In genomic region chr4:140252742-140253555, GRCh38 we compare ENCODE assay signal across 8 cellular contexts.
A peak's percentile ranks its signal among the peaks of the same experiment; 100 is the strongest.
DNase-seq lines count a peak whose midpoint lies in the region; ATAC-seq and TF ChIP-seq lines count a peak whose summit lies in the region.

No MANE protein-coding gene starts in this region.

- no peaks in the 10 kb centered on the region for H4K20me1 ChIP-seq in DOHH2 (ENCODE audit: control insufficient read depth, insufficient read depth, low read depth, low read length)

- TF ChIP-seq CTCF in DOHH2 (IDR thresholded peaks at IDR 0.05; ENCODE audit: low read depth, low read length, poor library complexity, severe bottlenecking) (peak; percentile 90), brain microvascular endothelial cell (IDR thresholded peaks at IDR 0.05; ENCODE audit: low read depth, low read length, missing control alignments) (peak; percentile 80), sigmoid colon (IDR thresholded peaks at IDR 0.05) (peak; percentile 51 to 98 (median 68))

- no peaks in the 10 kb centered on the region for H3K9me2 ChIP-seq in DOHH2 (replicated peaks; ENCODE audit: control insufficient read depth, low read length)

- H3K9me3 ChIP-seq in DOHH2 (ENCODE audit: control insufficient read depth, insufficient read depth, low read length) = no peaks in the 10 kb centered on the region
- H3K9me3 ChIP-seq in iPS-15b (ENCODE audit: control insufficient read depth, insufficient read depth, low read length) = no peaks in the 10 kb centered on the region
- H3K9me3 ChIP-seq in sigmoid colon = no peaks in the 10 kb centered on the region

- H3K4me2 ChIP-seq in DOHH2 (ENCODE audit: low read length) = peak overlapping the region; percentile 76

- peaks cover 67% of the 10 kb centered on the region for H3K4me1 ChIP-seq in DOHH2 (ENCODE audit: control insufficient read depth, low read length)
- peaks cover 18% of the 10 kb centered on the region for H3K4me1 ChIP-seq in iPS-15b (ENCODE audit: control insufficient read depth, insufficient read depth, low read length)
- peaks cover 0 to 50% (median 46%) of the 10 kb centered on the region in 4 donors for H3K4me1 ChIP-seq in sigmoid colon

- no peaks in the 10 kb centered on the region for H3K79me2 ChIP-seq in DOHH2 (ENCODE audit: control insufficient read depth, low read length)

- CTCF ChIA-PET in HEK293T (lab: Yijun Ruan, JAX) = interaction anchor here (0.5 to 2.3 kb wide), 25 partner anchors 9 to 647 kb away, joined by 3 to 13 read pairs (median 4); partner anchors contain the start of gene MAML3

- H3K27ac ChIP-seq in DOHH2 (ENCODE audit: low read depth, low read length) = no peak overlapping the region
- H3K27ac ChIP-seq in brain microvascular endothelial cell = peak overlapping the region; percentile 71
- H3K27ac ChIP-seq in sigmoid colon = peak overlapping the region; percentile 88 to 93 (median 92)

- DNase-seq in HEK293T (ENCODE audit: extremely low spot score) = peak; percentile 91
- peak; percentile 38 for DNase-seq in NCI-H1694 (lab: John Stamatoyannopoulos, UW)
- DNase-seq in UCSD-AML1 (lab: John Stamatoyannopoulos, UW; ENCODE audit: unreplicated experiment) = peak; percentile 78
- peak; percentile 38 for DNase-seq in brain microvascular endothelial cell
- peak; percentile 85 for DNase-seq in sigmoid colon

- peaks cover 3% of the 10 kb centered on the region; the same call in 1 of the 2 replicates for H3F3A ChIP-seq in DOHH2 (ENCODE audit: control insufficient read depth, insufficient read depth)

- WGBS in sigmoid colon, 2 donors = 0 to 1% methylated on average over 72 of the region's 72 CpGs

- TF ChIP-seq EP300 in sigmoid colon (IDR thresholded peaks at IDR 0.05) = no peak

- H3K4me3 ChIP-seq in DOHH2 (ENCODE audit: low read length) (peak overlapping the region; percentile 71), brain microvascular endothelial cell (ENCODE audit: low read depth, low read length) (peak overlapping the region; percentile 57), iPS-15b (ENCODE audit: low read depth, low read length) (peak overlapping the region; percentile 52), sigmoid colon (peak overlapping the region; percentile 38 to 66 (median 64))

- H3K27me3 ChIP-seq in DOHH2 (ENCODE audit: control insufficient read depth, low read length) = peaks cover 7% of the 10 kb centered on the region
- H3K27me3 ChIP-seq in brain microvascular endothelial cell (replicated peaks) = no peaks in the 10 kb centered on the region
- peaks cover 19% of the 10 kb centered on the region for H3K27me3 ChIP-seq in iPS-15b (ENCODE audit: control insufficient read depth, insufficient read depth, low read length)
- no peaks in the 10 kb centered on the region for H3K27me3 ChIP-seq in sigmoid colon

- H3K9ac ChIP-seq in iPS-15b (ENCODE audit: low read depth, low read length) = peak overlapping the region; percentile 75

- ATAC-seq in HG03469 (IDR thresholded peaks at IDR 0.05; ENCODE audit: unreplicated experiment) = no peak

- no peak for TF ChIP-seq POLR2A in sigmoid colon (IDR thresholded peaks at IDR 0.05)

- intact Hi-C loops in sigmoid colon (cut with DNase I) = loop anchor here (1.0 to 5.0 kb wide), 7 partner anchors 54 to 596 kb away; partner anchors contain the start of gene MAML3

- H3K36me3 ChIP-seq in DOHH2 (ENCODE audit: control insufficient read depth, low read length) (no peaks in the 10 kb centered on the region), brain microvascular endothelial cell (replicated peaks) (no peaks in the 10 kb centered on the region), iPS-15b (ENCODE audit: control insufficient read depth, insufficient read depth, low read length) (no peaks in the 10 kb centered on the region), sigmoid colon (no peaks in the 10 kb centered on the region)

- POLR2A ChIA-PET in HEK293T (lab: Yijun Ruan, JAX) = interaction anchor here (0.6 to 2.6 kb wide), 11 partner anchors 17 to 292 kb away, joined by 3 to 16 read pairs (median 4); partner anchors contain the start of gene MAML3

- in situ Hi-C loops in brain microvascular endothelial cell (cut with HindIII; ENCODE audit: low pct_ligation_motif_present, low sequenced_read_pairs) = no loop called here

TF ChIP-seq in HEK293T, 16 proteins besides CTCF, POLR2A, EP300 and RAD21:
- TF ChIP-seq TARDBP (IDR thresholded peaks at IDR 0.05) (no peak), L3MBTL2 (conservative IDR thresholded peaks at IDR 0.05) (peak; percentile 83), SUZ12 (IDR thresholded peaks at IDR 0.05) (no peak)

Comparison
In these comparisons a context has a peak if more than half of its experiments do, and no peak if none do; other contexts are left out.
1. DNase-seq: peak in every context shown above with its lines; median percentile 91 in HEK293T; 85 in sigmoid colon; 78 in UCSD-AML1; 38 in NCI-H1694; 38 in brain microvascular endothelial cell.